In genomic region chr12:24360907-24361306, GRCh38 we compare ENCODE assay signal across 1 cellular context.
TF ChIP-seq lines count a peak whose summit lies in the region.

No MANE protein-coding gene starts in this region.

TF ChIP-seq in HepG2, 621 proteins besides CTCF, POLR2A, EP300 and RAD21 (continued from another document and continues in another):
- TF ChIP-seq, protein P1, sequence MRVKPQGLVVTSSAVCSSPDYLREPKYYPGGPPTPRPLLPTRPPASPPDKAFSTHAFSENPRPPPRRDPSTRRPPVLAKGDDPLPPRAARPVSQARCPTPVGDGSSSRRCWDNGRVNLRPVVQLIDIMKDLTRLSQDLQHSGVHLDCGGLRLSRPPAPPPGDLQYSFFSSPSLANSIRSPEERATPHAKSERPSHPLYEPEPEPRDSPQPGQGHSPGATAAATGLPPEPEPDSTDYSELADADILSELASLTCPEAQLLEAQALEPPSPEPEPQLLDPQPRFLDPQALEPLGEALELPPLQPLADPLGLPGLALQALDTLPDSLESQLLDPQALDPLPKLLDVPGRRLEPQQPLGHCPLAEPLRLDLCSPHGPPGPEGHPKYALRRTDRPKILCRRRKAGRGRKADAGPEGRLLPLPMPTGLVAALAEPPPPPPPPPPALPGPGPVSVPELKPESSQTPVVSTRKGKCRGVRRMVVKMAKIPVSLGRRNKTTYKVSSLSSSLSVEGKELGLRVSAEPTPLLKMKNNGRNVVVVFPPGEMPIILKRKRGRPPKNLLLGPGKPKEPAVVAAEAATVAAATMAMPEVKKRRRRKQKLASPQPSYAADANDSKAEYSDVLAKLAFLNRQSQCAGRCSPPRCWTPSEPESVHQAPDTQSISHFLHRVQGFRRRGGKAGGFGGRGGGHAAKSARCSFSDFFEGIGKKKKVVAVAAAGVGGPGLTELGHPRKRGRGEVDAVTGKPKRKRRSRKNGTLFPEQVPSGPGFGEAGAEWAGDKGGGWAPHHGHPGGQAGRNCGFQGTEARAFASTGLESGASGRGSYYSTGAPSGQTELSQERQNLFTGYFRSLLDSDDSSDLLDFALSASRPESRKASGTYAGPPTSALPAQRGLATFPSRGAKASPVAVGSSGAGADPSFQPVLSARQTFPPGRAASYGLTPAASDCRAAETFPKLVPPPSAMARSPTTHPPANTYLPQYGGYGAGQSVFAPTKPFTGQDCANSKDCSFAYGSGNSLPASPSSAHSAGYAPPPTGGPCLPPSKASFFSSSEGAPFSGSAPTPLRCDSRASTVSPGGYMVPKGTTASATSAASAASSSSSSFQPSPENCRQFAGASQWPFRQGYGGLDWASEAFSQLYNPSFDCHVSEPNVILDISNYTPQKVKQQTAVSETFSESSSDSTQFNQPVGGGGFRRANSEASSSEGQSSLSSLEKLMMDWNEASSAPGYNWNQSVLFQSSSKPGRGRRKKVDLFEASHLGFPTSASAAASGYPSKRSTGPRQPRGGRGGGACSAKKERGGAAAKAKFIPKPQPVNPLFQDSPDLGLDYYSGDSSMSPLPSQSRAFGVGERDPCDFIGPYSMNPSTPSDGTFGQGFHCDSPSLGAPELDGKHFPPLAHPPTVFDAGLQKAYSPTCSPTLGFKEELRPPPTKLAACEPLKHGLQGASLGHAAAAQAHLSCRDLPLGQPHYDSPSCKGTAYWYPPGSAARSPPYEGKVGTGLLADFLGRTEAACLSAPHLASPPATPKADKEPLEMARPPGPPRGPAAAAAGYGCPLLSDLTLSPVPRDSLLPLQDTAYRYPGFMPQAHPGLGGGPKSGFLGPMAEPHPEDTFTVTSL (CRISPR knock-in tag; IDR thresholded peaks at IDR 0.05; ENCODE audit: borderline replicate concordance): peak; percentile 56; the same call in 1 of the 2 replicates
- TF ChIP-seq NR2F6 (IDR thresholded peaks at IDR 0.05) (peak; percentile 84), NR2F6 (CRISPR knock-in tag; IDR thresholded peaks at IDR 0.05) (peak; percentile 87), TRIM24 (CRISPR knock-in tag; IDR thresholded peaks at IDR 0.05) (no peak), BCL6 (CRISPR knock-in tag; IDR thresholded peaks at IDR 0.05) (0 out of 2 replicates have a peak, but pooled peaks have one; percentile 22), ZNF121 (CRISPR knock-in tag; IDR thresholded peaks at IDR 0.05) (no peak), IRF2 (CRISPR knock-in tag; IDR thresholded peaks at IDR 0.05) (0 out of 2 replicates have a peak, but pooled peaks have one; percentile 30), GATAD1 (CRISPR knock-in tag; IDR thresholded peaks at IDR 0.05) (0 out of 2 replicates have a peak, but pooled peaks have one; percentile 31), RXRB (CRISPR knock-in tag; IDR thresholded peaks at IDR 0.05; ENCODE audit: borderline replicate concordance) (peak; percentile 53), NCOA1 (CRISPR knock-in tag; IDR thresholded peaks at IDR 0.05) (no peak), SAP130 (CRISPR knock-in tag; IDR thresholded peaks at IDR 0.05; ENCODE audit: low read depth) (0 out of 2 replicates have a peak, but pooled peaks have one; percentile 15), PPARG (CRISPR knock-in tag; conservative IDR thresholded peaks at IDR 0.05) (peak; percentile 61; the same call in 1 of the 2 replicates), RFX1 (IDR thresholded peaks at IDR 0.05) (no peak), CREB1 (IDR thresholded peaks at IDR 0.05) (0 out of 2 replicates have a peak, but pooled peaks have one; percentile 19), CREB1 (CRISPR knock-in tag; IDR thresholded peaks at IDR 0.05) (peak; percentile 54; the same call in 1 of the 2 replicates), FOXP1 (IDR thresholded peaks at IDR 0.05) (no peak), FOXP1 (CRISPR knock-in tag; IDR thresholded peaks at IDR 0.05) (peak; percentile 93), ZNF883 (CRISPR knock-in tag; IDR thresholded peaks at IDR 0.05; ENCODE audit: not compliant biosample characterization) (no peak), SRSF1 (optimal IDR thresholded peaks at IDR 0.05; ENCODE audit: low read depth, low read length) (no peak), ZNF704 (CRISPR knock-in tag; IDR thresholded peaks at IDR 0.05; ENCODE audit: borderline replicate concordance) (no peak), HCFC1 (IDR thresholded peaks at IDR 0.05; ENCODE audit: low read depth, low read length) (no peak), TERF1 (CRISPR knock-in tag; IDR thresholded peaks at IDR 0.05) (no peak), FUBP1 (CRISPR knock-in tag; IDR thresholded peaks at IDR 0.05; ENCODE audit: borderline replicate concordance) (no peak), MIXL1 (CRISPR knock-in tag; IDR thresholded peaks at IDR 0.05) (peak; percentile 92), POGZ (CRISPR knock-in tag; IDR thresholded peaks at IDR 0.05) (0 out of 2 replicates have a peak, but pooled peaks have one; percentile 29), NR2F2 (IDR thresholded peaks at IDR 0.05; ENCODE audit: borderline replicate concordance, low read depth) (peak; percentile 87), ERF (CRISPR knock-in tag; IDR thresholded peaks at IDR 0.05) (no peak), ZNF138 (CRISPR knock-in tag; IDR thresholded peaks at IDR 0.05; ENCODE audit: low read depth) (no peak), KDM6A (CRISPR knock-in tag; IDR thresholded peaks at IDR 0.05; ENCODE audit: low read depth) (0 out of 2 replicates have a peak, but pooled peaks have one; percentile 40), ATF4 (CRISPR knock-in tag; IDR thresholded peaks at IDR 0.05) (peak in 1 of 2 experiments; percentile 81; a peak in 2 of 4 replicates), SALL1 (CRISPR knock-in tag; IDR thresholded peaks at IDR 0.05) (peak; percentile 56; the same call in 1 of the 2 replicates), ATF5 (CRISPR knock-in tag; IDR thresholded peaks at IDR 0.05; ENCODE audit: low read depth) (no peak), SNAI1 (CRISPR knock-in tag; IDR thresholded peaks at IDR 0.05; ENCODE audit: borderline replicate concordance) (no peak), ZNF331 (CRISPR knock-in tag; IDR thresholded peaks at IDR 0.05) (peak; percentile 25; the same call in 1 of the 2 replicates)
- TF ChIP-seq, protein P2, sequence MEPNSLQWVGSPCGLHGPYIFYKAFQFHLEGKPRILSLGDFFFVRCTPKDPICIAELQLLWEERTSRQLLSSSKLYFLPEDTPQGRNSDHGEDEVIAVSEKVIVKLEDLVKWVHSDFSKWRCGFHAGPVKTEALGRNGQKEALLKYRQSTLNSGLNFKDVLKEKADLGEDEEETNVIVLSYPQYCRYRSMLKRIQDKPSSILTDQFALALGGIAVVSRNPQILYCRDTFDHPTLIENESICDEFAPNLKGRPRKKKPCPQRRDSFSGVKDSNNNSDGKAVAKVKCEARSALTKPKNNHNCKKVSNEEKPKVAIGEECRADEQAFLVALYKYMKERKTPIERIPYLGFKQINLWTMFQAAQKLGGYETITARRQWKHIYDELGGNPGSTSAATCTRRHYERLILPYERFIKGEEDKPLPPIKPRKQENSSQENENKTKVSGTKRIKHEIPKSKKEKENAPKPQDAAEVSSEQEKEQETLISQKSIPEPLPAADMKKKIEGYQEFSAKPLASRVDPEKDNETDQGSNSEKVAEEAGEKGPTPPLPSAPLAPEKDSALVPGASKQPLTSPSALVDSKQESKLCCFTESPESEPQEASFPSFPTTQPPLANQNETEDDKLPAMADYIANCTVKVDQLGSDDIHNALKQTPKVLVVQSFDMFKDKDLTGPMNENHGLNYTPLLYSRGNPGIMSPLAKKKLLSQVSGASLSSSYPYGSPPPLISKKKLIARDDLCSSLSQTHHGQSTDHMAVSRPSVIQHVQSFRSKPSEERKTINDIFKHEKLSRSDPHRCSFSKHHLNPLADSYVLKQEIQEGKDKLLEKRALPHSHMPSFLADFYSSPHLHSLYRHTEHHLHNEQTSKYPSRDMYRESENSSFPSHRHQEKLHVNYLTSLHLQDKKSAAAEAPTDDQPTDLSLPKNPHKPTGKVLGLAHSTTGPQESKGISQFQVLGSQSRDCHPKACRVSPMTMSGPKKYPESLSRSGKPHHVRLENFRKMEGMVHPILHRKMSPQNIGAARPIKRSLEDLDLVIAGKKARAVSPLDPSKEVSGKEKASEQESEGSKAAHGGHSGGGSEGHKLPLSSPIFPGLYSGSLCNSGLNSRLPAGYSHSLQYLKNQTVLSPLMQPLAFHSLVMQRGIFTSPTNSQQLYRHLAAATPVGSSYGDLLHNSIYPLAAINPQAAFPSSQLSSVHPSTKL (CRISPR knock-in tag; IDR thresholded peaks at IDR 0.05): peak; percentile 83
- TF ChIP-seq, protein P3, sequence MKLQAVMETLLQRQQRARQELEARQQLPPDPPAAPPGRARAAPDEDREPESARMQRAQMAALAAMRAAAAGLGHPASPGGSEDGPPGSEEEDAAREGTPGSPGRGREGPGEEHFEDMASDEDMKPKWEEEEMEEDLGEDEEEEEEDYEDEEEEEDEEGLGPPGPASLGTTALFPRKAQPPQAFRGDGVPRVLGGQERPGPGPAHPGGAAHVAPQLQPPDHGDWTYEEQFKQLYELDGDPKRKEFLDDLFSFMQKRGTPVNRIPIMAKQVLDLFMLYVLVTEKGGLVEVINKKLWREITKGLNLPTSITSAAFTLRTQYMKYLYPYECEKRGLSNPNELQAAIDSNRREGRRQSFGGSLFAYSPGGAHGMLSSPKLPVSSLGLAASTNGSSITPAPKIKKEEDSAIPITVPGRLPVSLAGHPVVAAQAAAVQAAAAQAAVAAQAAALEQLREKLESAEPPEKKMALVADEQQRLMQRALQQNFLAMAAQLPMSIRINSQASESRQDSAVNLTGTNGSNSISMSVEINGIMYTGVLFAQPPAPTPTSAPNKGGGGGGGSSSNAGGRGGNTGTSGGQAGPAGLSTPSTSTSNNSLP (IDR thresholded peaks at IDR 0.05; ENCODE audit: low read depth, low read length): peak; percentile 52; the same call in 1 of the 2 replicates
- TF ChIP-seq, protein P4, sequence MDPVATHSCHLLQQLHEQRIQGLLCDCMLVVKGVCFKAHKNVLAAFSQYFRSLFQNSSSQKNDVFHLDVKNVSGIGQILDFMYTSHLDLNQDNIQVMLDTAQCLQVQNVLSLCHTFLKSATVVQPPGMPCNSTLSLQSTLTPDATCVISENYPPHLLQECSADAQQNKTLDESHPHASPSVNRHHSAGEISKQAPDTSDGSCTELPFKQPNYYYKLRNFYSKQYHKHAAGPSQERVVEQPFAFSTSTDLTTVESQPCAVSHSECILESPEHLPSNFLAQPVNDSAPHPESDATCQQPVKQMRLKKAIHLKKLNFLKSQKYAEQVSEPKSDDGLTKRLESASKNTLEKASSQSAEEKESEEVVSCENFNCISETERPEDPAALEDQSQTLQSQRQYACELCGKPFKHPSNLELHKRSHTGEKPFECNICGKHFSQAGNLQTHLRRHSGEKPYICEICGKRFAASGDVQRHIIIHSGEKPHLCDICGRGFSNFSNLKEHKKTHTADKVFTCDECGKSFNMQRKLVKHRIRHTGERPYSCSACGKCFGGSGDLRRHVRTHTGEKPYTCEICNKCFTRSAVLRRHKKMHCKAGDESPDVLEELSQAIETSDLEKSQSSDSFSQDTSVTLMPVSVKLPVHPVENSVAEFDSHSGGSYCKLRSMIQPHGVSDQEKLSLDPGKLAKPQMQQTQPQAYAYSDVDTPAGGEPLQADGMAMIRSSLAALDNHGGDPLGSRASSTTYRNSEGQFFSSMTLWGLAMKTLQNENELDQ (CRISPR knock-in tag; IDR thresholded peaks at IDR 0.05; ENCODE audit: borderline replicate concordance): no peak
